ENCODE assay signal across 15 cellular contexts in the genomic region with DNA sequence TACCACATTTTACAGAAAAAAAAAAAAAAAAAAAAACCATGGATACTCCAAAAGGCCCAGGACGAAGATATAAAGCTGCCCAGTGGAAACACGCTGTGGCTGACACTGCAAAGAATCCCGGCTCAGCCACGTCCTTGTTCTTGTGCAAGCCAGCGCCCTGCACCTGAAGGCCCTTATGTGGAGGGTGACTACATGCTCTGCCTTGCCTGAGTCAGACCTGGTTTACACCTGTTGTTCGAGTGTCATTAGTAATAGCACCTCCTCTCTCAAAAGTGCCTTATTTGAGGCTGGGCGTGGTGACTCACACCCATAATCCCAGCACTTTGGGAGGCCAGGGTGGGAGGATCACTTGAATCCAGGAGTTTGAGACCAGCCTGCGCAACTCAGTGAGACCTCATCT. TPM values are rescaled to one million over a fixed set of nuclear protein-coding genes. Genes with fewer than 3 reads are reported as not detected.
DNase-seq lines count a peak whose midpoint lies in the region; ATAC-seq and TF ChIP-seq lines count a peak whose summit lies in the region.
"Had no signal": no experiment of that assay in that cellular context is flagged by ENCODE, and none has a peak within 500 bp of the region (broad histone marks: within the 10 kb centered on the region; RNA-seq: fewer than 3 reads in every experiment).

No MANE protein-coding gene starts in this region.

- peaks cover 38% of the 10 kb centered on the region for H3K4me1 Mint-ChIP-seq in activated naive CD4-positive, alpha-beta T cell treated with anti-CD3 and anti-CD28 coated beads, Interleukin-2, amount 50 U/mL, for 24 hours

- CTCF ChIA-PET in PC-3 (lab: Charles Lee), result interaction anchor here (0.6 kb wide), 1 partner anchor 56 kb away, joined by 3 read pairs; no protein-coding TSS in a partner anchor

- no peaks in the 10 kb centered on the region for H3K9me3 Mint-ChIP-seq in activated naive CD4-positive, alpha-beta T cell treated with anti-CD3 and anti-CD28 coated beads, Interleukin-2, amount 50 U/mL, for 24 hours

- peak in 1 of 4 donors; percentile 53 for TF ChIP-seq EP300 in upper lobe of left lung (IDR thresholded peaks at IDR 0.05)

- H3K9ac ChIP-seq in PC-3 (ENCODE audit: low read length), result no peak overlapping the region

- H2AFZ ChIP-seq in PC-3 (ENCODE audit: low read length), result no peak overlapping the region

- H3K36me3 Mint-ChIP-seq in activated naive CD4-positive, alpha-beta T cell treated with anti-CD3 and anti-CD28 coated beads, Interleukin-2, amount 50 U/mL, for 24 hours, result no peaks in the 10 kb centered on the region

- H3K9me2 ChIP-seq in PC-3 (replicated peaks; ENCODE audit: low read length), result no peaks in the 10 kb centered on the region

- peak overlapping the region; percentile 75 for H3K4me3 Mint-ChIP-seq in activated naive CD4-positive, alpha-beta T cell treated with anti-CD3 and anti-CD28 coated beads, Interleukin-2, amount 50 U/mL, for 24 hours

- H4K20me1 ChIP-seq in PC-3 (ENCODE audit: low read length), result no peaks in the 10 kb centered on the region

- no peaks in the 10 kb centered on the region for H3F3A ChIP-seq in PC-3 (ENCODE audit: low read length, unreplicated experiment)

- BruUV-seq in PC-3 (replicated peaks; lab: Mats Ljungman, UMichigan), result no TSS peak

- no peak for DNase-seq in activated naive CD4-positive, alpha-beta T cell (lab: John Stamatoyannopoulos, UW)
- DNase-seq in PC-3 (peak; percentile 18), epithelial cell of prostate (ENCODE audit: low read depth, low spot score) (peak; percentile 89), upper lobe of left lung (peak in 1 of 2 donors; percentile 85), OCI-M2 (lab: John Stamatoyannopoulos, UW; ENCODE audit: unreplicated experiment) (no peak), G401 (ENCODE audit: low spot score) (no peak)
- DNase-seq: activated CD4-positive, alpha-beta T cell treated with anti-CD3 and anti-CD28 coated beads for 1 hour; adrenal gland; BE2C; glutamatergic neuron; NCI-H1092; occipital lobe had no signal

- no peak overlapping the region for H3K4me2 ChIP-seq in PC-3 (ENCODE audit: low read length)

- no peaks in the 10 kb centered on the region for H3K27me3 ChIP-seq in PC-3 (ENCODE audit: low read length)
- no peaks in the 10 kb centered on the region for H3K27me3 ChIP-seq in upper lobe of left lung
- H3K27me3 ChIP-seq: adrenal gland, BE2C, SJSA1 had no signal

- intact Hi-C loops in PC-3 (cut with micrococcal nuclease), result no loop called here

- POLR2A ChIA-PET in PC-3 (lab: Charles Lee; ENCODE audit: unreplicated experiment), result no interaction called here

- no peak overlapping the region for H3K27ac ChIP-seq in PC-3 (ENCODE audit: low read length)
- H3K27ac ChIP-seq in epithelial cell of prostate, result peak overlapping the region; percentile 34
- peak overlapping the region; percentile 56 to 86 (median 76) for H3K27ac ChIP-seq in upper lobe of left lung

- H3K27ac Mint-ChIP-seq in activated naive CD4-positive, alpha-beta T cell treated with anti-CD3 and anti-CD28 coated beads, Interleukin-2, amount 50 U/mL, for 24 hours, result no peak overlapping the region

- ATAC-seq in PC-3, result no peak
- peak; percentile 20 to 86 for ATAC-seq in upper lobe of left lung (ENCODE audit: low FRiP score in 2 of 2)
- ATAC-seq in GM18519 (IDR thresholded peaks at IDR 0.05; ENCODE audit: low FRiP score, unreplicated experiment), result no peak

- no peaks in the 10 kb centered on the region for H3K79me2 ChIP-seq in PC-3 (ENCODE audit: low read length)

- no peaks in the 10 kb centered on the region for H3K27me3 Mint-ChIP-seq in activated naive CD4-positive, alpha-beta T cell treated with anti-CD3 and anti-CD28 coated beads, Interleukin-2, amount 50 U/mL, for 24 hours

- 73 to 81% methylated on average over 8 of the region's 8 CpGs for WGBS in upper lobe of left lung, 2 donors

- H3K4me1 ChIP-seq in PC-3 (ENCODE audit: insufficient read depth, low read length), result peaks cover 28% of the 10 kb centered on the region
- H3K4me1 ChIP-seq in upper lobe of left lung, result peaks cover 27 to 49% (median 42%) of the 10 kb centered on the region in 4 donors

- TF ChIP-seq CTCF in PC-3 (conservative IDR thresholded peaks at IDR 0.05; ENCODE audit: low read depth, low read length) (no peak), upper lobe of left lung (IDR thresholded peaks at IDR 0.05) (no peak)

- no peaks in the 10 kb centered on the region for H3K9me3 ChIP-seq in PC-3 (ENCODE audit: low read length)
- no peaks in the 10 kb centered on the region for H3K9me3 ChIP-seq in upper lobe of left lung
- H3K9me3 ChIP-seq: adrenal gland, BE2C, SJSA1 had no signal

- in situ Hi-C loops in G401 (cut with HindIII; ENCODE audit: low sequenced_read_pairs), result no loop called here

- H3K4me3 ChIP-seq in PC-3 (ENCODE audit: low read length), result no peak overlapping the region
- no peak overlapping the region for H3K4me3 ChIP-seq in upper lobe of left lung
- H3K4me3 ChIP-seq: adrenal gland had no signal

- no peak for TF ChIP-seq POLR2A in upper lobe of left lung (IDR thresholded peaks at IDR 0.05)

- H3K36me3 ChIP-seq in PC-3 (ENCODE audit: low read depth, low read length) (no peaks in the 10 kb centered on the region), upper lobe of left lung (no peaks in the 10 kb centered on the region)
- H3K36me3 ChIP-seq: adrenal gland, BE2C, SJSA1 had no signal

RNA-seq across cellular contexts. Expression of gene ZSWIM6, which starts 54.3 kb away (rescaled TPM):
- 3.4 and 4.3 TPM in 2 replicates for total RNA-seq in PC-3 (2014; rRNA removed)
- total RNA-seq in upper lobe of left lung, result 10 to 100 TPM; 10.5 to 22.3 (median 15.7) TPM
- 0.18 and 0.68 TPM in 2 replicates for total RNA-seq in G401 (2014; rRNA removed; shearing (Covaris generic))

Comparison
In these comparisons a context has a peak if more than half of its experiments do, and no peak if none do; other contexts are left out.
1. DNase-seq: peak in PC-3 (single experiment) and epithelial cell of prostate (single experiment); none in activated naive CD4-positive, alpha-beta T cell (0 of 4), OCI-M2 (single experiment) and G401 (single experiment).
2. ATAC-seq: peak in upper lobe of left lung (2 of 2); none in PC-3 (single experiment) and GM18519 (single experiment).